1 cellular context compared by ENCODE assay signal in genomic region chr10:13337827-13338196, GRCh38.
TF ChIP-seq lines count a peak whose summit lies in the region.

No MANE protein-coding gene starts in this region.

TF ChIP-seq in SK-N-SH, 30 proteins besides CTCF, POLR2A, EP300 and RAD21 (continued from another document):
- no peak for TF ChIP-seq REST (IDR thresholded peaks at IDR 0.05; ENCODE audit: low read depth, low read length)
- TF ChIP-seq FOXJ3 (CRISPR knock-in tag; IDR thresholded peaks at IDR 0.05): no peak
- TF ChIP-seq SMC3 (IDR thresholded peaks at IDR 0.05; ENCODE audit: low read depth, low read length): no peak
- no peak for TF ChIP-seq MXI1 (IDR thresholded peaks at IDR 0.05; ENCODE audit: low read depth, low read length)
- no peak for TF ChIP-seq CHD2 (IDR thresholded peaks at IDR 0.05; ENCODE audit: low read length, partially characterized antibody)
- no peak for TF ChIP-seq JUND (IDR thresholded peaks at IDR 0.05)
